20 cellular contexts compared by ENCODE assay signal in genomic region chr1:171138973-171139372, GRCh38. TPM values are rescaled to one million over a fixed set of nuclear protein-coding genes. Genes with fewer than 3 reads are reported as not detected.
A peak's percentile ranks its signal among the peaks of the same experiment; 100 is the strongest.
DNase-seq lines count a peak whose midpoint lies in the region; ATAC-seq and TF ChIP-seq lines count a peak whose summit lies in the region.
"Had no signal": no experiment of that assay in that cellular context is flagged by ENCODE, and none has a peak within 500 bp of the region (broad histone marks: within the 10 kb centered on the region; RNA-seq: fewer than 3 reads in every experiment).

No MANE protein-coding gene starts in this region.

- peak overlapping the region; percentile 94 for H3K27ac ChIP-seq in left ventricle myocardium inferior (replicated peaks)
- H3K27ac ChIP-seq in gastrocnemius medialis: peak overlapping the region; percentile 65 to 85 (median 78)
- H3K27ac ChIP-seq: BLaER1 treated with 17β-estradiol and CSF1 and Interleukin-3, amounts not matched to agents 10 nM and 100 nM had no signal

- ATAC-seq in Right ventricle myocardium superior (ENCODE audit: poor library complexity) (peak; percentile 26), left cardiac atrium (no peak), gastrocnemius medialis (no peak), HG03442 (IDR thresholded peaks at IDR 0.05; ENCODE audit: unreplicated experiment) (no peak), HG02970 (IDR thresholded peaks at IDR 0.05; ENCODE audit: low FRiP score, unreplicated experiment) (no peak)
- ATAC-seq: GM12878, PC-3 had no signal

- H3K4me1 ChIP-seq in left ventricle myocardium inferior (peaks cover 66% of the 10 kb centered on the region), gastrocnemius medialis (peaks cover 35 to 45% of the 10 kb centered on the region in 2 donors)

- H3K27me3 ChIP-seq in left ventricle myocardium inferior (ENCODE audit: low read depth) (no peaks in the 10 kb centered on the region), gastrocnemius medialis (no peaks in the 10 kb centered on the region)
- H3K27me3 ChIP-seq: BLaER1 treated with 17β-estradiol and CSF1 and Interleukin-3, amounts not matched to agents 10 nM and 100 nM had no signal

- H3K36me3 ChIP-seq in left ventricle myocardium inferior (no peaks in the 10 kb centered on the region), gastrocnemius medialis (no peaks in the 10 kb centered on the region)
- H3K36me3 ChIP-seq: BLaER1 treated with 17β-estradiol and CSF1 and Interleukin-3, amounts not matched to agents 10 nM and 100 nM had no signal

- in situ Hi-C loops in gastrocnemius medialis (cut with MboI; ENCODE audit: low sequenced_read_pairs in 4 of 4): no loop called here

- no peak for DNase-seq in Right ventricle myocardium superior
- DNase-seq in left cardiac atrium: no peak
- no peak for DNase-seq in left ventricle myocardium inferior
- peak in 1 of 2 donors; percentile 22 for DNase-seq in gastrocnemius medialis
- no peak for DNase-seq in activated CD4-positive, alpha-beta T cell treated with anti-CD3 and anti-CD28 coated beads, Interleukin-2, amount 50 U/mL, for 4 hours
- DNase-seq in activated naive CD4-positive, alpha-beta T cell treated with anti-CD3 and anti-CD28 coated beads, Interleukin-2, amount 50 U/mL, for 16 hours: no peak
- DNase-seq: CD8-positive, alpha-beta memory T cell; GDM1; GOT3; KBM-7; NCI-H1436; NCI-H2029; NCI-H2171 treated with DMSO at 0.1 percent for 48 hours; NCI-H510A; NCI-H774; PC-3 had no signal

- H3K9me3 ChIP-seq in left ventricle myocardium inferior (replicated peaks) (no peaks in the 10 kb centered on the region), gastrocnemius medialis (no peaks in the 10 kb centered on the region)
- H3K9me3 ChIP-seq: BLaER1 treated with 17β-estradiol and CSF1 and Interleukin-3, amounts not matched to agents 10 nM and 100 nM had no signal

- intact Hi-C loops in Right ventricle myocardium superior (cut with DNase I): no loop called here
- intact Hi-C loops in left cardiac atrium (cut with DNase I): no loop called here
- intact Hi-C loops in left ventricle myocardium inferior (cut with micrococcal nuclease): no loop called here
- intact Hi-C loops in gastrocnemius medialis (cut with DNase I; ENCODE audit: low total_unique reads): no loop called here

- TF ChIP-seq CTCF in left ventricle myocardium inferior (IDR thresholded peaks at IDR 0.05; ENCODE audit: borderline replicate concordance) (no peak), gastrocnemius medialis (IDR thresholded peaks at IDR 0.05 in 4 of 5, conservative IDR thresholded peaks at IDR 0.05 in 1 of 5) (no peak)

- H3K4me3 ChIP-seq in left ventricle myocardium inferior (no peak overlapping the region), gastrocnemius medialis (no peak overlapping the region)
- H3K4me3 ChIP-seq: BLaER1 treated with 17β-estradiol and CSF1 and Interleukin-3, amounts not matched to agents 10 nM and 100 nM; GM12878 had no signal

- TF ChIP-seq POLR2A in gastrocnemius medialis (IDR thresholded peaks at IDR 0.05): no peak

RNA-seq across cellular contexts. Expression of gene FMO2, which starts 46.1 kb away (rescaled TPM):
- 59.2 TPM for total RNA-seq in Right ventricle myocardium superior
- 10 to 100 TPM; 41.7 to 64.3 TPM for total RNA-seq in left cardiac atrium
- 49.7 TPM for total RNA-seq in left ventricle myocardium inferior
- 10 to 100 TPM; 13.2 to 25.1 (median 22.5) TPM for total RNA-seq in gastrocnemius medialis
- total RNA-seq: CD8-positive, alpha-beta memory T cell; GM12878; PC-3 had no signal

RNA-seq across cellular contexts. Expression of gene FMO3, which starts 48.3 kb away (rescaled TPM):
- total RNA-seq in Right ventricle myocardium superior: 1.2 TPM
- total RNA-seq in left cardiac atrium: 1 to 10 TPM; 1.4 to 1.7 TPM
- total RNA-seq in left ventricle myocardium inferior: 1.3 TPM
- total RNA-seq in gastrocnemius medialis: 1 to 10 TPM; 2.1 to 3.3 (median 2.6) TPM
- total RNA-seq: CD8-positive, alpha-beta memory T cell; PC-3 had no signal
